In genomic region chr3:196517919-196518318, GRCh38 we compare ENCODE assay signal across 1 cellular context.
TF ChIP-seq lines count a peak whose summit lies in the region.

No MANE protein-coding gene starts in this region.

TF ChIP-seq in GM23338, 12 proteins besides CTCF, POLR2A, EP300 and RAD21 (continued from another document):
- TF ChIP-seq ZNF462 (CRISPR knock-in tag; IDR thresholded peaks at IDR 0.05) = no peak
- TF ChIP-seq STAT1 (IDR thresholded peaks at IDR 0.05; ENCODE audit: unreplicated experiment) = no peak
- no peak for TF ChIP-seq CREB1 (CRISPR knock-in tag; IDR thresholded peaks at IDR 0.05; ENCODE audit: low read depth)
- no peak for TF ChIP-seq NANOG (IDR thresholded peaks at IDR 0.05; ENCODE audit: borderline replicate concordance)
- TF ChIP-seq POLR2AphosphoS5 (IDR thresholded peaks at IDR 0.05; ENCODE audit: low read depth) = no peak
- no peak for TF ChIP-seq ETS1 (IDR thresholded peaks at IDR 0.05)
